In genomic region chrX:2694868-2695267, GRCh38 we compare ENCODE assay signal across 11 cellular contexts. TPM values are rescaled to one million over a fixed set of nuclear protein-coding genes. Genes with fewer than 3 reads are reported as not detected.
DNase-seq lines count a peak whose midpoint lies in the region; ATAC-seq and TF ChIP-seq lines count a peak whose summit lies in the region.
"Had no signal": no experiment of that assay in that cellular context is flagged by ENCODE, and none has a peak within 500 bp of the region (broad histone marks: within the 10 kb centered on the region; RNA-seq: fewer than 3 reads in every experiment).

No MANE protein-coding gene starts in this region.

- H2AFZ ChIP-seq in fibroblast of lung (ENCODE audit: low read length): no peak overlapping the region

- no peaks in the 10 kb centered on the region for H3K27me3 ChIP-seq in CD4-positive, alpha-beta T cell (ENCODE audit: control insufficient read depth, insufficient read depth, low read length)
- H3K27me3 ChIP-seq in NT2/D1 (ENCODE audit: insufficient read depth, insufficient read length): peaks cover 28% of the 10 kb centered on the region
- no peaks in the 10 kb centered on the region for H3K27me3 ChIP-seq in fibroblast of lung (ENCODE audit: control insufficient read depth, insufficient read depth, low read length)
- no peaks in the 10 kb centered on the region for H3K27me3 ChIP-seq in rectal smooth muscle tissue (ENCODE audit: control insufficient read depth, insufficient read depth, low read length)
- no peaks in the 10 kb centered on the region for H3K27me3 ChIP-seq in adrenal gland

- no peaks in the 10 kb centered on the region for H3K9me3 Mint-ChIP-seq in CD4-positive, alpha-beta T cell

- CTCF ChIA-PET in CD4-positive, alpha-beta T cell (lab: Charles Lee): no interaction called here

- peaks cover 19% of the 10 kb centered on the region for H3K36me3 Mint-ChIP-seq in CD4-positive, alpha-beta T cell (ENCODE audit: low read depth)

- H3K4me3 Mint-ChIP-seq in CD4-positive, alpha-beta T cell: peak overlapping the region; percentile 95

- TF ChIP-seq CTCF in CD4-positive, alpha-beta T cell (IDR thresholded peaks at IDR 0.05): no peak
- no peak for TF ChIP-seq CTCF in fibroblast of lung (conservative IDR thresholded peaks at IDR 0.05 in 1 of 2, IDR thresholded peaks at IDR 0.05 in 1 of 2; ENCODE audit: low read depth in 1 of 2, low read length in 2 of 2)
- TF ChIP-seq CTCF in adrenal gland (IDR thresholded peaks at IDR 0.05): no peak

- no peaks in the 10 kb centered on the region for H3K9me3 ChIP-seq in CD4-positive, alpha-beta T cell (ENCODE audit: control insufficient read depth, low read length)
- H3K9me3 ChIP-seq in NT2/D1 (ENCODE audit: insufficient read depth, low read length): no peaks in the 10 kb centered on the region
- no peaks in the 10 kb centered on the region for H3K9me3 ChIP-seq in fibroblast of lung (ENCODE audit: control insufficient read depth, insufficient read depth, low read depth, low read length)
- H3K9me3 ChIP-seq in adrenal gland (replicated peaks in 1 of 3): no peaks in the 10 kb centered on the region

- 78 to 86% (median 81%) methylated on average over 7 of the region's 7 CpGs for WGBS in adrenal gland, 4 donors

- DNase-seq in CD4-positive, alpha-beta T cell: no peak
- no peak for DNase-seq in NT2/D1 (ENCODE audit: low read depth, low spot score)
- no peak for DNase-seq in fibroblast of lung (ENCODE audit: low read depth in 2 of 2)
- no peak for DNase-seq in adrenal gland
- DNase-seq in Kasumi-1 (lab: John Stamatoyannopoulos, UW): no peak
- DNase-seq: DMS79 treated with DMSO at 0.1 percent for 48 hours, erythroblast, IMR-90 had no signal

- intact Hi-C loops in CD4-positive, alpha-beta T cell (cut with DNase I, micrococcal nuclease): loop anchor here (1.0 to 10.0 kb wide), 10 partner anchors 8 to 1300 kb away; partner anchors contain the start of genes ASMTL (in 1 of the 2), P2RY8 (in 1 of the 2) and SLC25A6 (in 1 of the 2)
- intact Hi-C loops in adrenal gland (cut with DNase I): no loop called here

- H3K27ac Mint-ChIP-seq in CD4-positive, alpha-beta T cell: peak overlapping the region; percentile 83

- no peaks in the 10 kb centered on the region for H4K20me1 ChIP-seq in fibroblast of lung (ENCODE audit: control insufficient read depth, extremely low read depth, insufficient read depth, low read length)

- H3K4me2 ChIP-seq in fibroblast of lung (ENCODE audit: extremely low read depth, insufficient read depth, low read length): peak overlapping the region; percentile 25

- H3K79me2 ChIP-seq in fibroblast of lung (ENCODE audit: control insufficient read depth, insufficient read depth, low read length): peaks cover 82% of the 10 kb centered on the region

- no peak for ATAC-seq in CD4-positive, alpha-beta T cell (ENCODE audit: poor library complexity)
- no peak for ATAC-seq in GM19397 (IDR thresholded peaks at IDR 0.05; ENCODE audit: unreplicated experiment)
- ATAC-seq: sciatic nerve had no signal

- peaks cover 77% of the 10 kb centered on the region for H3K4me1 Mint-ChIP-seq in CD4-positive, alpha-beta T cell (ENCODE audit: low read depth)

- H3K4me3 ChIP-seq in NT2/D1 (ENCODE audit: insufficient read length, low read depth) (no peak overlapping the region), fibroblast of lung (replicated peaks in 1 of 4; ENCODE audit: control extremely low read depth in 1 of 4, insufficient read depth in 1 of 4, low read depth in 3 of 4, low read length in 4 of 4) (no peak overlapping the region), rectal smooth muscle tissue (ENCODE audit: low read length) (no peak overlapping the region), adrenal gland (no peak overlapping the region)

- H3K9ac ChIP-seq in NT2/D1 (ENCODE audit: insufficient read length, low read depth) (peak overlapping the region; percentile 8), fibroblast of lung (ENCODE audit: insufficient read depth, low read length) (no peak overlapping the region), rectal smooth muscle tissue (ENCODE audit: low read length) (no peak overlapping the region)

- peaks cover 30% of the 10 kb centered on the region for H3K36me3 ChIP-seq in NT2/D1 (ENCODE audit: insufficient read depth, insufficient read length, low read length)
- no peaks in the 10 kb centered on the region for H3K36me3 ChIP-seq in fibroblast of lung (ENCODE audit: control insufficient read depth, insufficient read depth, low read length)
- H3K36me3 ChIP-seq in rectal smooth muscle tissue (ENCODE audit: control insufficient read depth, insufficient read depth, low read length): no peaks in the 10 kb centered on the region
- no peaks in the 10 kb centered on the region for H3K36me3 ChIP-seq in adrenal gland (replicated peaks in 1 of 2)

- TF ChIP-seq POLR2A in adrenal gland (IDR thresholded peaks at IDR 0.05): no peak

- H3K27ac ChIP-seq in CD4-positive, alpha-beta T cell (ENCODE audit: low read depth, low read length): no peak overlapping the region
- H3K27ac ChIP-seq in fibroblast of lung (ENCODE audit: insufficient read depth, low read length): peak overlapping the region; percentile 16
- peak overlapping the region; percentile 72 for H3K27ac ChIP-seq in rectal smooth muscle tissue (ENCODE audit: low read depth, low read length)
- no peak overlapping the region for H3K27ac ChIP-seq in adrenal gland

- H3K4me1 ChIP-seq in NT2/D1 (ENCODE audit: insufficient read depth, insufficient read length) (peaks cover 11% of the 10 kb centered on the region), fibroblast of lung (ENCODE audit: control insufficient read depth, extremely low read depth, insufficient read depth, low read length) (peaks cover 19% of the 10 kb centered on the region), rectal smooth muscle tissue (ENCODE audit: control insufficient read depth, insufficient read depth, low read length) (peaks cover 24% of the 10 kb centered on the region), adrenal gland (replicated peaks in 1 of 2) (peaks cover 4 to 13% of the 10 kb centered on the region in 2 donors)

- POLR2A ChIA-PET in CD4-positive, alpha-beta T cell (lab: Charles Lee): no interaction called here

- H3K27me3 Mint-ChIP-seq in CD4-positive, alpha-beta T cell: no peaks in the 10 kb centered on the region

RNA-seq across cellular contexts. Expression of gene CD99, which starts 3.8 kb away (rescaled TPM):
- 100 to 1,000 TPM; 170 to 184 TPM for total RNA-seq in CD4-positive, alpha-beta T cell
- 177 TPM in 2 replicates for total RNA-seq in fibroblast of lung
- 477 and 551 TPM in 2 replicates for polyA plus RNA-seq in fibroblast of lung
- polyA plus RNA-seq in fibroblast of lung (2012): 776 and 1,003 TPM in 2 replicates
- polyA minus RNA-seq in fibroblast of lung (ENCODE audit: low replicate concordance): 188 and 274 TPM in 2 replicates
- 100 to 1,000 TPM in 7 of 8 donors, 10 to 100 TPM in 1; 89.4 to 266 (median 185) TPM for total RNA-seq in adrenal gland
- polyA plus RNA-seq in adrenal gland: 100 to 1,000 TPM; 166 to 202 (median 166) TPM

RNA-seq across cellular contexts. Expression of gene XG, which starts 57.0 kb away (rescaled TPM):
- not detected for total RNA-seq in CD4-positive, alpha-beta T cell
- total RNA-seq in fibroblast of lung (1.3 and 4.1 TPM in 2 replicates), adrenal gland (not detected)
- polyA plus RNA-seq in fibroblast of lung (2.7 and 3.6 TPM in 2 replicates), adrenal gland (under 1 TPM in 1 of 3 donors, not detected in 2; 0.07 TPM)
- polyA plus RNA-seq in fibroblast of lung (2012): 2.7 and 3.1 TPM in 2 replicates
- 1.8 TPM in 1 of 2 replicates, not detected in the other for polyA minus RNA-seq in fibroblast of lung (ENCODE audit: low replicate concordance)
- polyA plus RNA-seq: IMR-90 had no signal

Comparison
In these comparisons a context has a peak if more than half of its experiments do, and no peak if none do; other contexts are left out.
1. H3K27ac ChIP-seq: peak in fibroblast of lung (single experiment) and rectal smooth muscle tissue (single experiment); none in CD4-positive, alpha-beta T cell (single experiment) and adrenal gland (0 of 5).
2. intact Hi-C loops: an anchor here in CD4-positive, alpha-beta T cell (1.0 to 10.0 kb wide); none called in adrenal gland.